In genomic region chr6:82679232-82679631, GRCh38 we compare ENCODE assay signal across 25 cellular contexts.
"Had no signal": no experiment of that assay in that cellular context is flagged by ENCODE, and none has a peak within 500 bp of the region (broad histone marks: within the 10 kb centered on the region; RNA-seq: fewer than 3 reads in every experiment).

No MANE protein-coding gene starts in this region.

- H3K4me3 ChIP-seq: colonic mucosa, esophagus squamous epithelium, gastrocnemius medialis, heart right ventricle, left lung, lower lobe of right lung, mucosa of descending colon had no signal

- ATAC-seq: effector memory CD8-positive, alpha-beta T cell; esophagus mucosa; gastrocnemius medialis; heart right ventricle; left cardiac atrium; left lung; left ventricle myocardium superior; lower lobe of right lung; mucosa of descending colon had no signal

- H3K9me3 ChIP-seq: colonic mucosa, esophagus squamous epithelium, gastrocnemius medialis had no signal

- H3K36me3 ChIP-seq: colonic mucosa, esophagus squamous epithelium, gastrocnemius medialis, heart right ventricle, left lung, lower lobe of right lung had no signal

- H3K4me1 ChIP-seq: colonic mucosa, gastrocnemius medialis, heart right ventricle, left lung, lower lobe of right lung had no signal

- H3K27ac ChIP-seq: colonic mucosa, epithelial cell of prostate, esophagus squamous epithelium, gastrocnemius medialis, heart right ventricle, left lung, lower lobe of right lung had no signal

- DNase-seq: colonic mucosa; cortex of kidney; effector CD8-positive, alpha-beta T cell; effector memory CD8-positive, alpha-beta T cell; endodermal cell; erythroblast; esophagus squamous epithelium; foreskin fibroblast; foreskin melanocyte; gastrocnemius medialis; glutamatergic neuron; head of caudate nucleus; heart right ventricle; hippocampal formation; left cardiac atrium; left lung; left ventricle myocardium superior; lower lobe of right lung; mesenchymal stem cell; mucosa of descending colon; naive B cell had no signal

- FAIRE-seq: islet of Langerhans, keratinocyte had no signal

- H3K27me3 ChIP-seq: colonic mucosa, esophagus squamous epithelium, gastrocnemius medialis, heart right ventricle, left lung had no signal
